9 cellular contexts compared by ENCODE assay signal in genomic region chr2:38598991-38599295, GRCh38. TPM values are rescaled to one million over a fixed set of nuclear protein-coding genes. Genes with fewer than 3 reads are reported as not detected.
A peak's percentile ranks its signal among the peaks of the same experiment; 100 is the strongest.
DNase-seq lines count a peak whose midpoint lies in the region; ATAC-seq and TF ChIP-seq lines count a peak whose summit lies in the region.
"Had no signal": no experiment of that assay in that cellular context is flagged by ENCODE, and none has a peak within 500 bp of the region (broad histone marks: within the 10 kb centered on the region; RNA-seq: fewer than 3 reads in every experiment).

No MANE protein-coding gene starts in this region.

- ATAC-seq in T-cell (replicated peaks in 1 of 4) (no peak), GM21529 (IDR thresholded peaks at IDR 0.05; ENCODE audit: unreplicated experiment) (no peak), GM21576 (IDR thresholded peaks at IDR 0.05; ENCODE audit: unreplicated experiment) (no peak)

- no peak for TF ChIP-seq POLR2A in testis (IDR thresholded peaks at IDR 0.05)

- DNase-seq in cardiac muscle cell (ENCODE audit: low read depth in 1 of 2, low spot score in 1 of 2) (peak in 1 of 2 donors; percentile 44), cardiac septum (ENCODE audit: low spot score) (no peak), T-cell (no peak), fibroblast of the aortic adventitia (ENCODE audit: low read depth) (peak; percentile 45), testis (no peak), trophoblast cell (no peak)
- DNase-seq: stimulated activated CD4-positive, alpha-beta T cell treated with anti-CD3 and anti-CD28 coated beads, Interleukin-15, amount 100 ng/mL, for 24 hours had no signal

- H3K27me3 ChIP-seq in cardiac muscle cell (no peaks in the 10 kb centered on the region), testis (no peaks in the 10 kb centered on the region), trophoblast cell (ENCODE audit: insufficient read depth, low read length) (no peaks in the 10 kb centered on the region)

- H3K4me2 ChIP-seq in trophoblast cell (ENCODE audit: low read length), result no peak overlapping the region

- no peak overlapping the region for H3K4ac ChIP-seq in trophoblast cell (ENCODE audit: low read depth, low read length)

- H4K8ac ChIP-seq in trophoblast cell (ENCODE audit: low read depth, low read length), result no peak overlapping the region

- H2BK5ac ChIP-seq in trophoblast cell (ENCODE audit: low read depth, low read length, poor library complexity), result no peak overlapping the region

- no peak overlapping the region for H2AK5ac ChIP-seq in trophoblast cell (ENCODE audit: low read length)

- H2BK120ac ChIP-seq in trophoblast cell (ENCODE audit: insufficient read depth, low read length, poor library complexity), result no peak overlapping the region

- H3K4me1 Mint-ChIP-seq in T-cell, result peaks cover 62 to 68% (median 66%) of the 10 kb centered on the region in 3 donors

- no peaks in the 10 kb centered on the region for H3K36me3 ChIP-seq in cardiac muscle cell
- H3K36me3 ChIP-seq in testis (ENCODE audit: low read depth, missing control alignments), result no peaks in the 10 kb centered on the region
- H3K36me3 ChIP-seq in trophoblast cell (ENCODE audit: control insufficient read depth in 1 of 2, insufficient read depth in 2 of 2, low read length in 2 of 2), result no peaks in the 10 kb centered on the region

- CTCF ChIA-PET in T-cell (lab: Charles Lee), result interaction anchor here (0.6 to 2.7 kb wide), 7 partner anchors 9 to 126 kb away, joined by 3 to 24 read pairs (median 5); no protein-coding TSS in a partner anchor

- intact Hi-C loops in cardiac septum (cut with DNase I), result no loop called here
- intact Hi-C loops in testis (cut with DNase I; ENCODE audit: low total_unique reads), result no loop called here

- no peak for TF ChIP-seq CTCF in cardiac muscle cell (IDR thresholded peaks at IDR 0.05; ENCODE audit: low read depth, low read length)
- TF ChIP-seq CTCF in fibroblast of the aortic adventitia (IDR thresholded peaks at IDR 0.05; ENCODE audit: insufficient read depth, low read length), result no peak
- no peak for TF ChIP-seq CTCF in testis (IDR thresholded peaks at IDR 0.05)

- no peak overlapping the region for H2BK12ac ChIP-seq in trophoblast cell (ENCODE audit: low read length)

- H3K79me1 ChIP-seq in trophoblast cell (ENCODE audit: low read length), result peaks cover 12% of the 10 kb centered on the region

- no peaks in the 10 kb centered on the region for H3K9me3 ChIP-seq in cardiac muscle cell (ENCODE audit: low read depth)
- H3K9me3 ChIP-seq in testis, result no peaks in the 10 kb centered on the region
- no peaks in the 10 kb centered on the region for H3K9me3 ChIP-seq in trophoblast cell (ENCODE audit: insufficient read depth, low read depth, low read length)

- H3K9ac ChIP-seq in trophoblast cell (ENCODE audit: low read length), result no peak overlapping the region

- no peak overlapping the region for H3K23ac ChIP-seq in trophoblast cell (ENCODE audit: low read length)

- H3K79me2 ChIP-seq in trophoblast cell (ENCODE audit: control insufficient read depth, insufficient read depth, low read length, poor library complexity), result peaks cover 20% of the 10 kb centered on the region

- H3K4me3 ChIP-seq in cardiac muscle cell (no peak overlapping the region), fibroblast of the aortic adventitia (ENCODE audit: low read depth, low read length) (peak overlapping the region; percentile 10), testis (no peak overlapping the region), trophoblast cell (ENCODE audit: low read depth, low read length) (no peak overlapping the region)

- no peak overlapping the region for H3K18ac ChIP-seq in trophoblast cell (ENCODE audit: low read length)

- H3K27ac Mint-ChIP-seq in T-cell, result peak overlapping the region; percentile 76 to 89

- no peaks in the 10 kb centered on the region for H3K36me3 Mint-ChIP-seq in T-cell

- H3K27me3 Mint-ChIP-seq in T-cell, result no peaks in the 10 kb centered on the region

- no peaks in the 10 kb centered on the region for H3K9me3 Mint-ChIP-seq in T-cell

- no peak overlapping the region for H4K91ac ChIP-seq in trophoblast cell (ENCODE audit: low read depth, low read length)

- H3K14ac ChIP-seq in trophoblast cell (ENCODE audit: low read length), result no peak overlapping the region

- H2AFZ ChIP-seq in trophoblast cell (ENCODE audit: insufficient read depth, low read length, poor library complexity), result no peak overlapping the region

- H3K27ac ChIP-seq in cardiac muscle cell (peak overlapping the region; percentile 42), testis (peak overlapping the region; percentile 91 to 99), trophoblast cell (ENCODE audit: low read depth, low read length) (no peak overlapping the region)

- WGBS in testis, 2 donors, result 0% methylated on average over 1 of the region's 1 CpG
- WGBS in trophoblast cell (ENCODE audit: extremely low coverage, insufficient coverage, insufficient read length), result no CpG with 5 or more reads among the region's 1 CpG

- peaks cover 35% of the 10 kb centered on the region for H3K4me1 ChIP-seq in cardiac muscle cell (ENCODE audit: low read depth)
- peaks cover 20% of the 10 kb centered on the region for H3K4me1 ChIP-seq in testis
- peaks cover 3 to 7% of the 10 kb centered on the region in 2 experiments for H3K4me1 ChIP-seq in trophoblast cell (ENCODE audit: control insufficient read depth in 1 of 2, insufficient read depth in 2 of 2, low read length in 2 of 2)

- H4K12ac ChIP-seq in trophoblast cell (ENCODE audit: low read depth, low read length), result no peak overlapping the region

- H3K4me3 Mint-ChIP-seq in T-cell, result peak overlapping the region; percentile 78 to 94 (median 88)

- POLR2A ChIA-PET in T-cell (lab: Charles Lee), result interaction anchor here (0.6 to 5.0 kb wide), 5 partner anchors 8 to 152 kb away, joined by 3 to 36 read pairs (median 4); partner anchors contain the start of gene SRSF7 (in 1 of the 2)

RNA-seq across cellular contexts. Expression of gene HNRNPLL, which starts 3.8 kb away (rescaled TPM):
- total RNA-seq in cardiac muscle cell (51.3 and 76.2 TPM in 2 replicates), cardiac septum (25.1 TPM), T-cell (10 to 100 TPM; 28.1 to 69.0 (median 35.2) TPM), fibroblast of the aortic adventitia (ENCODE audit: low replicate concordance) (34.5 and 45.0 TPM in 2 replicates), testis (10 to 100 TPM; 82.0 to 85.1 TPM)
- polyA plus RNA-seq in cardiac muscle cell (65.4 and 80.2 TPM in 2 replicates), testis (ENCODE audit: insufficient read depth, low read depth, low replicate concordance) (107 TPM)
- polyA plus RNA-seq in trophoblast cell (2013), result 20.3 and 20.7 TPM in 2 replicates
